In the genomic region with DNA sequence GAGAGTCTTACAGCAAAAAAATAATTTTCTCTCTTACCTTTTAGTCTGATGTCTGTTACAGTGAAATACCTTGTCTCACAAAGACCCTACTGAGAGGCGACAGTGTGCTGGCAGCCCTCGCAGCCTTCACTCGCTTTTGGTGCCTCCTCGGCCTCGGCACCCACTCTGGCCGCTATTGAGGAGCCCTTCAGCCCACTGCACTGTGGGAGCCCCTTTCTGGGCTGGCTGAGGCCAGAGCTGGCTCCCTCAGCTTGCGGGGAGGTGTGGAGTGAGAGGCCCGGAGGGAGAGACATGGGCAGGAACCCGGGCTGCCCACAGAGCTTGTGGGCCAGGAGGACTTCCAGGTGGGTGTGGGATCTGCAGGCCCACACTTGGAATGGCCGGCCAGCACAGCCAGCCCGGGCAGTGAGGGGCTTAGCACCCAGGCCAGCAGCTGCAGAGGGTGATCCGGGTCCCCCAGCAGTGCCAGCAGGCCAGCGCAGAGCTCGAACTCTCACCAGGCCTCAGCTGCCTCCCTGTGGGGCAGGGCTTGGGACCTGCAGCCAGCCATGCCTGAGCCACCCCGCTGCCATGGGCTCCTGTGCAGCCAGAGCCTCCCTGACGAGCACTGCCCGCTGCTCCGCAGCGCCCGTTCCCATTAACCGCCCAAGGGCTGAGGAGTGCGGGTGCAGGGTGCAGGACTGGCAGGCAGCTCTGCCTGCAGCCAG, we compare ENCODE assay signal across 32 cellular contexts. TPM values are rescaled to one million over a fixed set of nuclear protein-coding genes. Genes with fewer than 3 reads are reported as not detected.
DNase-seq lines count a peak whose midpoint lies in the region; ATAC-seq, FAIRE-seq and TF ChIP-seq lines count a peak whose summit lies in the region.
"Had no signal": no experiment of that assay in that cellular context is flagged by ENCODE, and none has a peak within 500 bp of the region (broad histone marks: within the 10 kb centered on the region; RNA-seq: fewer than 3 reads in every experiment).

No MANE protein-coding gene starts in this region.

- no peak overlapping the region for H3K4me3 Mint-ChIP-seq in activated T-helper 2 cell treated with anti-CD3 and anti-CD28 coated beads, Interferon-gamma antibody, Interleukin-2, Interleukin-4, amounts not matched to agents 10 μg/mL and 5 μg/mL and 100 μg/mL, durations not matched to agents 14 hours and 24 hours and 36 hours (ENCODE audit: low read depth)
- no peak overlapping the region for H3K4me3 Mint-ChIP-seq in GM23338
- H3K4me3 Mint-ChIP-seq: CD14-positive monocyte; CD4-positive, alpha-beta memory T cell; CD4-positive, CD25-positive, alpha-beta regulatory T cell; CD8-positive, alpha-beta memory T cell had no signal

- CTCF ChIA-PET in PC-9 (lab: Charles Lee), result no interaction called here

- H3K9me2 ChIP-seq in PC-9 (ENCODE audit: insufficient read depth) (no peaks in the 10 kb centered on the region), GM23338 (ENCODE audit: insufficient read depth) (no peaks in the 10 kb centered on the region)

- H3K27me3 ChIP-seq in PC-9 (ENCODE audit: insufficient read depth, low read depth) (no peaks in the 10 kb centered on the region), upper lobe of right lung (no peaks in the 10 kb centered on the region), GM23338 (ENCODE audit: insufficient read depth) (no peaks in the 10 kb centered on the region)
- H3K27me3 ChIP-seq: BE2C, BLaER1 had no signal

- no peak for FAIRE-seq in kidney (lab: Jason Lieb, UNC)
- FAIRE-seq: GM12878, GM12892, GM18507 had no signal

- no peaks in the 10 kb centered on the region for H4K20me1 ChIP-seq in PC-9 (ENCODE audit: insufficient read depth)
- no peaks in the 10 kb centered on the region for H4K20me1 ChIP-seq in GM23338 (replicated peaks; ENCODE audit: insufficient read depth)
- H4K20me1 ChIP-seq: BLaER1 had no signal

- DNase-seq in PC-9 (no peak), kidney (peak; percentile 59), posterior vena cava (ENCODE audit: low spot score) (peak; percentile 76), upper lobe of right lung (peak; percentile 50), GM23338 (ENCODE audit: low spot score) (no peak)
- DNase-seq in activated T-helper 2 cell treated with anti-CD3 and anti-CD28 coated beads, Interferon-gamma antibody, Interleukin-2, Interleukin-4, amounts not matched to agents 10 μg/mL and 5 μg/mL and 100 μg/mL, durations not matched to agents 14 hours and 24 hours and 36 hours (ENCODE audit: low spot score), result no peak
- DNase-seq: 8988T; ACHN; BE2C; C1 segment of cervical spinal cord; CD4-positive, alpha-beta memory T cell; CD8-positive, alpha-beta memory T cell; COR-L47; DMS 273 treated with DMSO at 0.1 percent for 48 hours; DMS153; DMS53; DMS79; DND-41; EL; GDM1 had no signal

- no peaks in the 10 kb centered on the region for H3K36me3 Mint-ChIP-seq in activated T-helper 2 cell treated with anti-CD3 and anti-CD28 coated beads, Interferon-gamma antibody, Interleukin-2, Interleukin-4, amounts not matched to agents 10 μg/mL and 5 μg/mL and 100 μg/mL, durations not matched to agents 14 hours and 24 hours and 36 hours (ENCODE audit: low read depth)
- H3K36me3 Mint-ChIP-seq in GM23338 (ENCODE audit: low read depth), result no peaks in the 10 kb centered on the region
- H3K36me3 Mint-ChIP-seq: CD14-positive monocyte; CD4-positive, alpha-beta memory T cell; CD4-positive, CD25-positive, alpha-beta regulatory T cell; CD8-positive, alpha-beta memory T cell had no signal

- no peak overlapping the region for H3K4me2 ChIP-seq in PC-9
- no peak overlapping the region for H3K4me2 ChIP-seq in GM23338
- H3K4me2 ChIP-seq: BLaER1 had no signal

- no peak for TF ChIP-seq CTCF in PC-9 (conservative IDR thresholded peaks at IDR 0.05)
- no peak for TF ChIP-seq CTCF in kidney (IDR thresholded peaks at IDR 0.05; ENCODE audit: borderline replicate concordance, extremely low read depth, insufficient read depth)
- TF ChIP-seq CTCF in upper lobe of right lung (IDR thresholded peaks at IDR 0.05), result no peak
- TF ChIP-seq CTCF in GM23338 (conservative IDR thresholded peaks at IDR 0.05; ENCODE audit: low read depth in 2 of 2), result no peak

- intact Hi-C loops in PC-9 (cut with micrococcal nuclease; ENCODE audit: unreplicated experiment) (no loop called here), kidney (cut with DNase I) (no loop called here), posterior vena cava (cut with DNase I) (no loop called here), upper lobe of right lung (cut with DNase I) (no loop called here)
- intact Hi-C loops in activated T-helper 2 cell treated with anti-CD3 and anti-CD28 coated beads, Interferon-gamma antibody, Interleukin-2, Interleukin-4, amounts not matched to agents 10 μg/mL and 5 μg/mL and 100 μg/mL, durations not matched to agents 14 hours and 24 hours and 36 hours (cut with micrococcal nuclease), result no loop called here

- H2AFZ ChIP-seq in PC-9 (0 out of 2 replicates have a peak overlapping the region, but pooled peaks have one; percentile 34), GM23338 (no peak overlapping the region)

- H3K27ac ChIP-seq in PC-9 (no peak overlapping the region), kidney (ENCODE audit: low read depth in 2 of 2, low read length in 2 of 2) (no peak overlapping the region), upper lobe of right lung (no peak overlapping the region), GM23338 (ENCODE audit: low read depth) (no peak overlapping the region)
- H3K27ac ChIP-seq: BLaER1 had no signal

- BruUV-seq in PC-9 (replicated peaks; lab: Mats Ljungman, UMichigan), result no TSS peak

- H3K4me3 ChIP-seq in PC-9 (no peak overlapping the region), kidney (ENCODE audit: low read length in 2 of 2) (no peak overlapping the region), upper lobe of right lung (no peak overlapping the region), GM23338 (no peak overlapping the region)
- H3K4me3 ChIP-seq: BLaER1, GM12878 had no signal

- POLR2A ChIA-PET in PC-9 (lab: Charles Lee; ENCODE audit: unreplicated experiment), result no interaction called here

- H3K36me3 ChIP-seq in PC-9 (ENCODE audit: low read depth) (no peaks in the 10 kb centered on the region), kidney (ENCODE audit: control insufficient read depth in 1 of 2, insufficient read depth in 2 of 2, low read length in 2 of 2) (no peaks in the 10 kb centered on the region), upper lobe of right lung (no peaks in the 10 kb centered on the region), GM23338 (ENCODE audit: insufficient read depth) (no peaks in the 10 kb centered on the region)
- H3K36me3 ChIP-seq: BE2C, BLaER1 had no signal

- H3F3A ChIP-seq in PC-9 (ENCODE audit: insufficient read depth, low read depth) (no peaks in the 10 kb centered on the region), GM23338 (replicated peaks; ENCODE audit: low read depth) (no peaks in the 10 kb centered on the region)

- H3K27ac Mint-ChIP-seq in activated T-helper 2 cell treated with anti-CD3 and anti-CD28 coated beads, Interferon-gamma antibody, Interleukin-2, Interleukin-4, amounts not matched to agents 10 μg/mL and 5 μg/mL and 100 μg/mL, durations not matched to agents 14 hours and 24 hours and 36 hours, result no peak overlapping the region
- no peak overlapping the region for H3K27ac Mint-ChIP-seq in GM23338
- H3K27ac Mint-ChIP-seq: CD14-positive monocyte; CD4-positive, alpha-beta memory T cell; CD4-positive, CD25-positive, alpha-beta regulatory T cell; CD8-positive, alpha-beta memory T cell had no signal

- H3K9me3 ChIP-seq in PC-9 (ENCODE audit: insufficient read depth, low read depth), result no peaks in the 10 kb centered on the region
- H3K9me3 ChIP-seq in kidney (ENCODE audit: control insufficient read depth in 1 of 2, low read length in 2 of 2), result no peaks in the 10 kb centered on the region
- H3K9me3 ChIP-seq in upper lobe of right lung, result no peaks in the 10 kb centered on the region
- H3K9me3 ChIP-seq: BE2C, BLaER1 had no signal

- no peaks in the 10 kb centered on the region for H3K27me3 Mint-ChIP-seq in activated T-helper 2 cell treated with anti-CD3 and anti-CD28 coated beads, Interferon-gamma antibody, Interleukin-2, Interleukin-4, amounts not matched to agents 10 μg/mL and 5 μg/mL and 100 μg/mL, durations not matched to agents 14 hours and 24 hours and 36 hours (ENCODE audit: low read depth)
- no peaks in the 10 kb centered on the region for H3K27me3 Mint-ChIP-seq in GM23338 (ENCODE audit: insufficient read depth, low read depth, poor library complexity)
- H3K27me3 Mint-ChIP-seq: CD4-positive, alpha-beta memory T cell; CD4-positive, CD25-positive, alpha-beta regulatory T cell had no signal

- no peaks in the 10 kb centered on the region for H3K4me1 Mint-ChIP-seq in activated T-helper 2 cell treated with anti-CD3 and anti-CD28 coated beads, Interferon-gamma antibody, Interleukin-2, Interleukin-4, amounts not matched to agents 10 μg/mL and 5 μg/mL and 100 μg/mL, durations not matched to agents 14 hours and 24 hours and 36 hours (ENCODE audit: low read depth)
- H3K4me1 Mint-ChIP-seq in GM23338, result no peaks in the 10 kb centered on the region
- H3K4me1 Mint-ChIP-seq: CD14-positive monocyte; CD4-positive, alpha-beta memory T cell; CD4-positive, CD25-positive, alpha-beta regulatory T cell; CD8-positive, alpha-beta memory T cell had no signal

- no peaks in the 10 kb centered on the region for H3K4me1 ChIP-seq in PC-9 (replicated peaks; ENCODE audit: insufficient read depth)
- H3K4me1 ChIP-seq in kidney (ENCODE audit: control insufficient read depth in 1 of 2, insufficient read depth in 1 of 2, low read depth in 1 of 2, low read length in 2 of 2), result no peaks in the 10 kb centered on the region
- no peaks in the 10 kb centered on the region for H3K4me1 ChIP-seq in upper lobe of right lung
- no peaks in the 10 kb centered on the region for H3K4me1 ChIP-seq in GM23338 (ENCODE audit: insufficient read depth)
- H3K4me1 ChIP-seq: BE2C, BLaER1 had no signal

- H3K9me3 Mint-ChIP-seq in activated T-helper 2 cell treated with anti-CD3 and anti-CD28 coated beads, Interferon-gamma antibody, Interleukin-2, Interleukin-4, amounts not matched to agents 10 μg/mL and 5 μg/mL and 100 μg/mL, durations not matched to agents 14 hours and 24 hours and 36 hours, result no peaks in the 10 kb centered on the region
- H3K9me3 Mint-ChIP-seq in GM23338, result no peaks in the 10 kb centered on the region

- no peak overlapping the region for H3K9ac ChIP-seq in kidney (ENCODE audit: low read length in 2 of 2)
- H3K9ac ChIP-seq: BLaER1 had no signal

- no peaks in the 10 kb centered on the region for H3K79me2 ChIP-seq in PC-9 (ENCODE audit: low read depth)
- no peaks in the 10 kb centered on the region for H3K79me2 ChIP-seq in GM23338 (replicated peaks; ENCODE audit: insufficient read depth)

- no peak for ATAC-seq in upper lobe of right lung
- ATAC-seq in GM23338, result no peak
- ATAC-seq in GM21515 (IDR thresholded peaks at IDR 0.05; ENCODE audit: unreplicated experiment), result no peak
- ATAC-seq in GM21526 (IDR thresholded peaks at IDR 0.05; ENCODE audit: low FRiP score, unreplicated experiment), result no peak
- ATAC-seq: GM12878 had no signal

RNA-seq across cellular contexts. Expression of a gene that starts 10.8 kb away (rescaled TPM):
- total RNA-seq in PC-9 (2021) (0.81 TPM in 1 of 2 replicates, not detected in the other), kidney (22.0 TPM), posterior vena cava (1 to 10 TPM in 1 of 2 donors, under 1 TPM in 1; 0.76 to 4.0 TPM), upper lobe of right lung (not detected)
- polyA plus RNA-seq in kidney (ENCODE audit: insufficient read depth, low read depth, low replicate concordance) (2.7 TPM), GM23338 (2016; fragmentation: Nextera tagmentation; extraction: Ambion mirVana) (not detected in 2 replicates)
- total RNA-seq in activated T-helper 2 cell treated with anti-CD3 and anti-CD28 coated beads, Interferon-gamma antibody, Interleukin-2, Interleukin-4, amounts not matched to agents 10 μg/mL and 5 μg/mL and 100 μg/mL, durations not matched to agents 14 hours and 24 hours and 36 hours, result not detected in 2 replicates
- not detected in 2 replicates for total RNA-seq in GM23338 (2014; rRNA removed; shearing (Covaris generic))
- total RNA-seq: A673; CD4-positive, alpha-beta memory T cell; CD4-positive, CD25-positive, alpha-beta regulatory T cell; CD8-positive, alpha-beta memory T cell; Daoy; G401; GM12878 had no signal
- polyA plus RNA-seq: CD14-positive monocyte; CD4-positive, alpha-beta memory T cell; CD4-positive, CD25-positive, alpha-beta regulatory T cell; CD8-positive, alpha-beta memory T cell had no signal

RNA-seq across cellular contexts. Expression of a gene that starts 34.0 kb away (rescaled TPM):
- total RNA-seq in PC-9 (2021), result 0.28 TPM in 1 of 2 replicates, not detected in the other
- 2.1 TPM for total RNA-seq in kidney
- polyA plus RNA-seq in kidney (ENCODE audit: insufficient read depth, low read depth, low replicate concordance), result not detected
- under 1 TPM; 0.38 to 0.79 TPM for total RNA-seq in posterior vena cava
- total RNA-seq in upper lobe of right lung, result 0.23 TPM
- total RNA-seq in activated T-helper 2 cell treated with anti-CD3 and anti-CD28 coated beads, Interferon-gamma antibody, Interleukin-2, Interleukin-4, amounts not matched to agents 10 μg/mL and 5 μg/mL and 100 μg/mL, durations not matched to agents 14 hours and 24 hours and 36 hours, result not detected in 2 replicates
- 0.17 and 2.0 TPM in 2 replicates for total RNA-seq in GM23338 (2014; rRNA removed; shearing (Covaris generic))
- polyA plus RNA-seq in GM23338 (2016; fragmentation: Nextera tagmentation; extraction: Ambion mirVana), result 1.4 and 2.2 TPM in 2 replicates
- total RNA-seq: A673; CD4-positive, alpha-beta memory T cell; CD4-positive, CD25-positive, alpha-beta regulatory T cell; CD8-positive, alpha-beta memory T cell; Daoy; G401 had no signal
- polyA plus RNA-seq: AG04450; CD14-positive monocyte; CD4-positive, alpha-beta memory T cell; CD4-positive, CD25-positive, alpha-beta regulatory T cell; CD8-positive, alpha-beta memory T cell; GM12878 had no signal

Comparison
In these comparisons a context has a peak if more than half of its experiments do, and no peak if none do; other contexts are left out.
1. DNase-seq: peak in kidney (single experiment), posterior vena cava (single experiment) and upper lobe of right lung (single experiment); none in PC-9 (0 of 2), activated T-helper 2 cell treated with anti-CD3 and anti-CD28 coated beads, Interferon-gamma antibody, Interleukin-2, Interleukin-4, amounts not matched to agents 10 μg/mL and 5 μg/mL and 100 μg/mL, durations not matched to agents 14 hours and 24 hours and 36 hours (single experiment) and GM23338 (single experiment).